21 cellular contexts compared by ENCODE assay signal in genomic region chr1:17822741-17823426, GRCh38.
DNase-seq lines count a peak whose midpoint lies in the region; ATAC-seq and TF ChIP-seq lines count a peak whose summit lies in the region.
"Had no signal": no experiment of that assay in that cellular context is flagged by ENCODE, and none has a peak within 500 bp of the region (broad histone marks: within the 10 kb centered on the region; RNA-seq: fewer than 3 reads in every experiment).

No MANE protein-coding gene starts in this region.

- H3K4me2 ChIP-seq in osteoblast (ENCODE audit: insufficient read depth, low read length): no peak overlapping the region

- DNase-seq in coronary artery (ENCODE audit: low spot score): peak; percentile 67
- DNase-seq in islet precursor cell: peak; percentile 27
- DNase-seq in osteoblast (ENCODE audit: insufficient read length, low spot score, missing footprints): peak; percentile 42
- DNase-seq in upper lobe of right lung: peak; percentile 37
- no peak for DNase-seq in activated naive CD4-positive, alpha-beta T cell (lab: John Stamatoyannopoulos, UW)
- DNase-seq in HUDEP-2 (lab: John Stamatoyannopoulos, UW; ENCODE audit: unreplicated experiment in 76 of 76): no peak
- DNase-seq: ACHN; BE2C; C1 segment of cervical spinal cord; CD4-positive, CD25-positive, alpha-beta regulatory T cell; CD8-positive, alpha-beta memory T cell; COR-L47; DMS 273 treated with DMSO at 0.1 percent for 48 hours; DMS53; DND-41; EL; GM23248; HFFc6 had no signal

- H4K20me1 ChIP-seq in osteoblast (ENCODE audit: insufficient read depth, low read length): no peaks in the 10 kb centered on the region

- peaks cover 11% of the 10 kb centered on the region for H3K27me3 ChIP-seq in osteoblast (ENCODE audit: insufficient read depth, low read length)
- H3K27me3 ChIP-seq in upper lobe of right lung: peaks cover 23% of the 10 kb centered on the region
- H3K27me3 ChIP-seq: BE2C had no signal

- no peak for TF ChIP-seq CTCF in coronary artery (IDR thresholded peaks at IDR 0.05)
- TF ChIP-seq CTCF in osteoblast (IDR thresholded peaks at IDR 0.05; ENCODE audit: extremely low read depth, low read depth, low read length): no peak
- no peak for TF ChIP-seq CTCF in upper lobe of right lung (IDR thresholded peaks at IDR 0.05)

- no peak overlapping the region for H2AFZ ChIP-seq in osteoblast (ENCODE audit: low read length)
- H2AFZ ChIP-seq: GM23248 had no signal

- intact Hi-C loops in upper lobe of right lung (cut with DNase I): no loop called here

- H3K9me3 ChIP-seq in osteoblast (ENCODE audit: low read depth, low read length) (no peaks in the 10 kb centered on the region), upper lobe of right lung (no peaks in the 10 kb centered on the region)
- H3K9me3 ChIP-seq: BE2C had no signal

- H3K4me1 ChIP-seq in osteoblast (ENCODE audit: insufficient read depth, low read length) (no peaks in the 10 kb centered on the region), upper lobe of right lung (no peaks in the 10 kb centered on the region)
- H3K4me1 ChIP-seq: BE2C had no signal

- H3K36me3 ChIP-seq in osteoblast (ENCODE audit: insufficient read depth, low read length) (no peaks in the 10 kb centered on the region), upper lobe of right lung (no peaks in the 10 kb centered on the region)
- H3K36me3 ChIP-seq: BE2C had no signal

- ATAC-seq in upper lobe of right lung (no peak), HG03460 (IDR thresholded peaks at IDR 0.05; ENCODE audit: unreplicated experiment) (no peak)
- ATAC-seq: GM12878, HCT116 had no signal

- no peak overlapping the region for H3K4me3 ChIP-seq in coronary artery
- H3K4me3 ChIP-seq in osteoblast (ENCODE audit: insufficient read depth, low read length): no peak overlapping the region
- no peak overlapping the region for H3K4me3 ChIP-seq in upper lobe of right lung
- H3K4me3 ChIP-seq: GM12878, GM23248 had no signal

- H3K27ac ChIP-seq in coronary artery (no peak overlapping the region), osteoblast (ENCODE audit: low read depth, low read length) (no peak overlapping the region), upper lobe of right lung (no peak overlapping the region)
- H3K27ac ChIP-seq: GM23248 had no signal

- no peaks in the 10 kb centered on the region for H3K79me2 ChIP-seq in osteoblast (ENCODE audit: insufficient read depth, low read length)

Comparison
In these comparisons a context has a peak if more than half of its experiments do, and no peak if none do; other contexts are left out.
1. DNase-seq: peak in coronary artery (single experiment), islet precursor cell (single experiment), osteoblast (single experiment) and upper lobe of right lung (single experiment); none in activated naive CD4-positive, alpha-beta T cell (0 of 4) and HUDEP-2 (0 of 76).